ENCODE assay signal across 8 cellular contexts in genomic region chr6:159726196-159726917, GRCh38. TPM values are rescaled to one million over a fixed set of nuclear protein-coding genes. Genes with fewer than 3 reads are reported as not detected.
A peak's percentile ranks its signal among the peaks of the same experiment; 100 is the strongest.
DNase-seq lines count a peak whose midpoint lies in the region; ATAC-seq and TF ChIP-seq lines count a peak whose summit lies in the region.

No MANE protein-coding gene starts in this region.

- peak overlapping the region; percentile 63 to 68 for H3K9ac ChIP-seq in liver (ENCODE audit: low read depth in 1 of 2, low read length in 2 of 2)

- peak overlapping the region; percentile 77 for H3K4me3 ChIP-seq in CD8-positive, alpha-beta T cell (ENCODE audit: low read depth, low read length)
- H3K4me3 ChIP-seq in NB4 (ENCODE audit: low read depth, low read length) (peak overlapping the region; percentile 97), body of pancreas (peak overlapping the region; percentile 40 to 82), liver (ENCODE audit: low read depth in 1 of 3, low read length in 3 of 3) (peak overlapping the region; percentile 65 to 97 (median 73)), thyroid gland (replicated peaks in 1 of 3) (peak overlapping the region; percentile 66 to 85 (median 83))

- peaks cover 51% of the 10 kb centered on the region for H3K4me1 Mint-ChIP-seq in CD8-positive, alpha-beta T cell (ENCODE audit: low read depth)

- DNase-seq in CD8-positive, alpha-beta T cell = no peak
- DNase-seq in NB4 (ENCODE audit: low read depth) (no peak), body of pancreas (no peak), thyroid gland (no peak), DMS114 treated with DMSO at 0.1 percent for 48 hours (lab: John Stamatoyannopoulos, UW; ENCODE audit: unreplicated experiment) (no peak), NCI-H510A treated with DMSO at 0.1 percent for 48 hours (lab: John Stamatoyannopoulos, UW) (no peak)

- H3K9me3 Mint-ChIP-seq in CD8-positive, alpha-beta T cell = no peaks in the 10 kb centered on the region

- CTCF ChIA-PET in CD8-positive, alpha-beta T cell (lab: Charles Lee) = interaction anchor here (0.8 to 2.6 kb wide), 7 partner anchors 25 to 126 kb away, joined by 3 to 11 read pairs (median 5); no protein-coding TSS in a partner anchor

- 1 to 4% methylated on average over 11 to 32 of the region's 32 CpGs for WGBS in body of pancreas, 2 donors
- 3% methylated on average over 32 of the region's 32 CpGs for whole genome bisulfite sequencing in liver
- 3 to 8% methylated on average over 11 to 32 of the region's 32 CpGs for WGBS in thyroid gland, 2 donors

- H3K27me3 ChIP-seq in CD8-positive, alpha-beta T cell (ENCODE audit: insufficient read depth, low read length) = no peaks in the 10 kb centered on the region
- no peaks in the 10 kb centered on the region for H3K27me3 ChIP-seq in body of pancreas
- no peaks in the 10 kb centered on the region for H3K27me3 ChIP-seq in liver (ENCODE audit: control insufficient read depth in 4 of 4, insufficient read depth in 4 of 4, low read length in 3 of 4)
- H3K27me3 ChIP-seq in thyroid gland = no peaks in the 10 kb centered on the region

- H3K27ac Mint-ChIP-seq in CD8-positive, alpha-beta T cell = peak overlapping the region; percentile 99

- H3K27ac ChIP-seq in CD8-positive, alpha-beta T cell (ENCODE audit: low read depth, low read length) = peak overlapping the region; percentile 94
- peak overlapping the region; percentile 93 to 100 (median 99) for H3K27ac ChIP-seq in body of pancreas
- peak overlapping the region; percentile 86 to 99 for H3K27ac ChIP-seq in liver (ENCODE audit: low read depth in 1 of 2, low read length in 2 of 2)
- peak overlapping the region; percentile 99 to 100 (median 99) for H3K27ac ChIP-seq in thyroid gland

- TF ChIP-seq RAD21 in liver (IDR thresholded peaks at IDR 0.05) = no peak

- no peak for TF ChIP-seq POLR2A in NB4 (IDR thresholded peaks at IDR 0.05; ENCODE audit: extremely low read depth, insufficient read length)
- no peak for TF ChIP-seq POLR2A in body of pancreas (IDR thresholded peaks at IDR 0.05)
- no peak for TF ChIP-seq POLR2A in thyroid gland (IDR thresholded peaks at IDR 0.05)

- no peaks in the 10 kb centered on the region for H3K9me3 ChIP-seq in CD8-positive, alpha-beta T cell (ENCODE audit: low read length)
- no peaks in the 10 kb centered on the region for H3K9me3 ChIP-seq in body of pancreas
- no peaks in the 10 kb centered on the region for H3K9me3 ChIP-seq in liver (ENCODE audit: control insufficient read depth in 4 of 4, low read length in 3 of 4)
- no peaks in the 10 kb centered on the region for H3K9me3 ChIP-seq in thyroid gland

- no peaks in the 10 kb centered on the region for H3K27me3 Mint-ChIP-seq in CD8-positive, alpha-beta T cell (ENCODE audit: low read depth)

- H3K4me1 ChIP-seq in CD8-positive, alpha-beta T cell (ENCODE audit: insufficient read depth, low read length) = peaks cover 44% of the 10 kb centered on the region
- peaks cover 50% of the 10 kb centered on the region for H3K4me1 ChIP-seq in body of pancreas
- H3K4me1 ChIP-seq in liver (ENCODE audit: control insufficient read depth in 4 of 4, insufficient read depth in 4 of 4, low read length in 3 of 4) = peaks cover 2 to 22% (median 15%) of the 10 kb centered on the region in 4 donors
- H3K4me1 ChIP-seq in thyroid gland = peaks cover 17 to 18% of the 10 kb centered on the region in 2 donors

- H3K4me3 Mint-ChIP-seq in CD8-positive, alpha-beta T cell = peak overlapping the region; percentile 88

- TF ChIP-seq CTCF in CD8-positive, alpha-beta T cell (IDR thresholded peaks at IDR 0.05) = no peak
- TF ChIP-seq CTCF in NB4 (IDR thresholded peaks at IDR 0.05; ENCODE audit: low read depth, low read length) (no peak), body of pancreas (IDR thresholded peaks at IDR 0.05) (no peak), liver (IDR thresholded peaks at IDR 0.05; ENCODE audit: low read depth, low read length, missing input control) (no peak), thyroid gland (IDR thresholded peaks at IDR 0.05) (no peak)

- H3K36me3 Mint-ChIP-seq in CD8-positive, alpha-beta T cell = peaks cover 17% of the 10 kb centered on the region

- POLR2A ChIA-PET in CD8-positive, alpha-beta T cell (lab: Charles Lee) = interaction anchor here (0.7 to 5.2 kb wide), 21 partner anchors 8 to 290 kb away, joined by 3 to 91 read pairs (median 5); partner anchors contain the start of genes ACAT2, MRPL18, SOD2 and TCP1

- intact Hi-C loops in CD8-positive, alpha-beta T cell (cut with DNase I, micrococcal nuclease) = loop anchor here (1.0 to 5.0 kb wide), 4 partner anchors 33 to 1546 kb away; partner anchors contain the start of genes AGPAT4 (in 1 of the 2), IGF2R (in 1 of the 2) and SOD2 (in 1 of the 2)
- intact Hi-C loops in body of pancreas (cut with DNase I) = no loop called here
- intact Hi-C loops in thyroid gland (cut with DNase I) = loop anchor here (2.0 to 10.0 kb wide), 2 partner anchors 34 to 58 kb away; partner anchors contain the start of genes SOD2 and TCP1

- H3K36me3 ChIP-seq in CD8-positive, alpha-beta T cell (ENCODE audit: insufficient read depth, low read length) = no peaks in the 10 kb centered on the region
- H3K36me3 ChIP-seq in body of pancreas (replicated peaks in 1 of 2; ENCODE audit: insufficient read depth in 1 of 2, low read depth in 2 of 2) (no peaks in the 10 kb centered on the region), liver (ENCODE audit: control insufficient read depth in 4 of 4, insufficient read depth in 3 of 4, low read depth in 1 of 4, low read length in 3 of 4) (no peaks in the 10 kb centered on the region), thyroid gland (no peaks in the 10 kb centered on the region)

- ATAC-seq in CD8-positive, alpha-beta T cell = peak; percentile 2
- ATAC-seq in GM21423 (IDR thresholded peaks at IDR 0.05; ENCODE audit: unreplicated experiment) (peak; percentile 11), body of pancreas (peak; percentile 9)

TF ChIP-seq in liver, 16 proteins besides CTCF, POLR2A, EP300 and RAD21:
- TF ChIP-seq REST (IDR thresholded peaks at IDR 0.05) (no peak), TAF1 (conservative IDR thresholded peaks at IDR 0.05) (peak; percentile 55)

RNA-seq across cellular contexts. Expression of gene WTAP, which starts 0.9 kb away (rescaled TPM):
- total RNA-seq in CD8-positive, alpha-beta T cell = 100 to 1,000 TPM; 224 to 226 TPM
- total RNA-seq in body of pancreas (10 to 100 TPM; 56.8 to 58.7 TPM), liver (10 to 100 TPM; 34.9 to 43.8 TPM), thyroid gland (100 to 1,000 TPM in 3 of 4 donors, 10 to 100 TPM in 1; 83.6 to 132 (median 119) TPM)
- 10 to 100 TPM; 21.0 to 38.0 TPM for polyA plus RNA-seq in liver

RNA-seq across cellular contexts. Expression of gene SOD2, which starts 33.3 kb away (rescaled TPM):
- 10 to 100 TPM; 99.1 to 99.6 TPM for total RNA-seq in CD8-positive, alpha-beta T cell
- total RNA-seq in body of pancreas (100 to 1,000 TPM in 1 of 2 donors, 10 to 100 TPM in 1; 70.5 to 171 TPM), liver (100 to 1,000 TPM; 292 to 952 TPM), thyroid gland (100 to 1,000 TPM; 132 to 601 (median 296) TPM)
- 100 to 1,000 TPM; 143 to 722 TPM for polyA plus RNA-seq in liver

RNA-seq across cellular contexts. Expression of gene ACAT2, which starts 35.5 kb away (rescaled TPM):
- 10 to 100 TPM; 23.3 to 24.1 TPM for total RNA-seq in CD8-positive, alpha-beta T cell
- total RNA-seq in body of pancreas (10 to 100 TPM in 1 of 2 donors, 1 to 10 TPM in 1; 7.3 to 16.2 TPM), liver (10 to 100 TPM; 89.9 to 98.4 TPM), thyroid gland (10 to 100 TPM in 1 of 4 donors, 1 to 10 TPM in 3; 5.6 to 10.4 (median 7.0) TPM)
- 100 to 1,000 TPM in 1 of 2 donors, 10 to 100 TPM in 1; 68.2 to 116 TPM for polyA plus RNA-seq in liver
